ENCODE assay signal across 11 cellular contexts in the genomic region with DNA sequence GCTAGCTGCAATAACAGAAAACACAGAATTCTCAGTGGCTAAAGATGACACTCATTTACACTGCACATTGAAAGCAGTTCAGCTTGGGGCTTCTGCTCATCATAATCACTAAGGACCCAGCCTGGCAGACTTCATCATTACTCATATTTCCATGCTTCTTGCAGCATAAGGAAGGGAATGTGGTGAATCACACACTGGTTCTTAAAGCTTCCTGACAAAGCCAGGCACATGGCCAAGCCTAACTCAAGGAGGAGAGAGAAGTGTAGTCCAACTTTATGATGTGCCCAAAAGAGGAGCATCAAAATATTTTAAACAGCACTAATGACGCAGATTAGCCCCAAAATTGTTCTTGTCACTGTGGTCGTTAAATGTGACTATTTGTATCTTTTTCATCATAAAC.
DNase-seq lines count a peak whose midpoint lies in the region; ATAC-seq, FAIRE-seq and TF ChIP-seq lines count a peak whose summit lies in the region.
"Had no signal": no experiment of that assay in that cellular context is flagged by ENCODE, and none has a peak within 500 bp of the region (broad histone marks: within the 10 kb centered on the region; RNA-seq: fewer than 3 reads in every experiment).

No MANE protein-coding gene starts in this region.

- peak; percentile 99 to 100 for ATAC-seq in A549
- no peak for ATAC-seq in activated CD8-positive, alpha-beta memory T cell treated with anti-CD3 and anti-CD28 coated beads, Interleukin-2, amount 10 ng/mL, durations not matched to agents 7 days and 5 days

- H3K4me3 Mint-ChIP-seq in activated CD4-positive, alpha-beta memory T cell treated with anti-CD3 and anti-CD28 coated beads for 36 hours: no peak overlapping the region
- no peak overlapping the region for H3K4me3 Mint-ChIP-seq in activated CD8-positive, alpha-beta memory T cell treated with anti-CD3 and anti-CD28 coated beads, Interleukin-2, amount 10 ng/mL, durations not matched to agents 7 days and 5 days
- H3K4me3 Mint-ChIP-seq: CD4-positive, CD25-positive, alpha-beta regulatory T cell had no signal

- H3K9me3 Mint-ChIP-seq in activated CD4-positive, alpha-beta memory T cell treated with anti-CD3 and anti-CD28 coated beads for 36 hours: no peaks in the 10 kb centered on the region
- H3K9me3 Mint-ChIP-seq in activated CD8-positive, alpha-beta memory T cell treated with anti-CD3 and anti-CD28 coated beads, Interleukin-2, amount 10 ng/mL, durations not matched to agents 7 days and 5 days (ENCODE audit: low read depth): no peaks in the 10 kb centered on the region
- H3K9me3 Mint-ChIP-seq: CD4-positive, CD25-positive, alpha-beta regulatory T cell had no signal

- TF ChIP-seq EP300 in A549 (IDR thresholded peaks at IDR 0.05): peak; percentile 19 to 64; a peak in 2 of 5 replicates

- H3K27me3 Mint-ChIP-seq in activated CD4-positive, alpha-beta memory T cell treated with anti-CD3 and anti-CD28 coated beads for 36 hours: peaks cover 6% of the 10 kb centered on the region
- H3K27me3 Mint-ChIP-seq in activated CD8-positive, alpha-beta memory T cell treated with anti-CD3 and anti-CD28 coated beads, Interleukin-2, amount 10 ng/mL, durations not matched to agents 7 days and 5 days: peaks cover 12% of the 10 kb centered on the region
- H3K27me3 Mint-ChIP-seq: CD4-positive, CD25-positive, alpha-beta regulatory T cell had no signal

- no peak for TF ChIP-seq CTCF in A549 (IDR thresholded peaks at IDR 0.05)

- CTCF ChIA-PET in A549 (lab: Yijun Ruan, JAX): no interaction called here
- CTCF ChIA-PET in activated CD4-positive, alpha-beta memory T cell treated with anti-CD3 and anti-CD28 coated beads for 36 hours (lab: Charles Lee): no interaction called here
- CTCF ChIA-PET in activated CD8-positive, alpha-beta memory T cell treated with anti-CD3 and anti-CD28 coated beads, Interleukin-2, amount 10 ng/mL, durations not matched to agents 7 days and 5 days (lab: Charles Lee): no interaction called here

- no peak overlapping the region for H3K27ac Mint-ChIP-seq in activated CD4-positive, alpha-beta memory T cell treated with anti-CD3 and anti-CD28 coated beads for 36 hours
- no peak overlapping the region for H3K27ac Mint-ChIP-seq in activated CD8-positive, alpha-beta memory T cell treated with anti-CD3 and anti-CD28 coated beads, Interleukin-2, amount 10 ng/mL, durations not matched to agents 7 days and 5 days
- H3K27ac Mint-ChIP-seq: CD4-positive, CD25-positive, alpha-beta regulatory T cell had no signal

- TF ChIP-seq RAD21 in A549 (conservative IDR thresholded peaks at IDR 0.05 in 1 of 2, IDR thresholded peaks at IDR 0.05 in 1 of 2): peak in 1 of 2 experiments; percentile 30; a peak in 1 of 5 replicates

- peaks cover 52% of the 10 kb centered on the region for H3K4me1 ChIP-seq in A549

- WGBS in A549 (ENCODE audit: missing lambda C conversion rate): 2% methylated on average over 2 of the region's 2 CpGs

- H3K27ac ChIP-seq in A549: peak overlapping the region; percentile 72 to 74

- H3K9me3 ChIP-seq in A549: no peaks in the 10 kb centered on the region

- H3K4me2 ChIP-seq in A549: peak overlapping the region; percentile 57

- peak; percentile 95 for FAIRE-seq in A549 (lab: Jason Lieb, UNC)

- no peaks in the 10 kb centered on the region for H3K36me3 Mint-ChIP-seq in activated CD4-positive, alpha-beta memory T cell treated with anti-CD3 and anti-CD28 coated beads for 36 hours
- no peaks in the 10 kb centered on the region for H3K36me3 Mint-ChIP-seq in activated CD8-positive, alpha-beta memory T cell treated with anti-CD3 and anti-CD28 coated beads, Interleukin-2, amount 10 ng/mL, durations not matched to agents 7 days and 5 days
- H3K36me3 Mint-ChIP-seq: CD4-positive, CD25-positive, alpha-beta regulatory T cell had no signal

- POLR2A ChIA-PET in A549 (lab: Yijun Ruan, JAX): interaction anchor here (0.6 kb wide), 1 partner anchor 67 kb away, joined by 4 read pairs; no protein-coding TSS in a partner anchor
- POLR2A ChIA-PET in activated CD4-positive, alpha-beta memory T cell treated with anti-CD3 and anti-CD28 coated beads for 36 hours (lab: Charles Lee): no interaction called here

- no peak for TF ChIP-seq POLR2A in A549 (IDR thresholded peaks at IDR 0.05; ENCODE audit: low read length)

- intact Hi-C loops in activated CD4-positive, alpha-beta memory T cell treated with anti-CD3 and anti-CD28 coated beads for 36 hours (cut with micrococcal nuclease): no loop called here

- no peaks in the 10 kb centered on the region for H3K4me1 Mint-ChIP-seq in activated CD4-positive, alpha-beta memory T cell treated with anti-CD3 and anti-CD28 coated beads for 36 hours (ENCODE audit: low read depth)
- H3K4me1 Mint-ChIP-seq in activated CD8-positive, alpha-beta memory T cell treated with anti-CD3 and anti-CD28 coated beads, Interleukin-2, amount 10 ng/mL, durations not matched to agents 7 days and 5 days: peaks cover 2% of the 10 kb centered on the region
- H3K4me1 Mint-ChIP-seq: CD4-positive, CD25-positive, alpha-beta regulatory T cell had no signal

- DNase-seq in A549 (ENCODE audit: low read depth in 1 of 2, low spot score in 1 of 2) (peak; percentile 14 to 93), HPDE6-E6E7 (ENCODE audit: extremely low spot score) (peak; percentile 52), amniotic stem cell (lab: John Stamatoyannopoulos, UW) (peak; percentile 95), kidney glomerular epithelial cell (lab: John Stamatoyannopoulos, UW) (peak; percentile 90), DMS114 treated with DMSO at 0.1 percent for 48 hours (lab: John Stamatoyannopoulos, UW; ENCODE audit: unreplicated experiment) (no peak), NCI-H526 treated with DMSO at 0.1 percent for 48 hours (lab: John Stamatoyannopoulos, UW) (no peak)
- no peak for DNase-seq in activated CD4-positive, alpha-beta memory T cell treated with anti-CD3 and anti-CD28 coated beads for 36 hours
- DNase-seq in activated CD8-positive, alpha-beta memory T cell treated with anti-CD3 and anti-CD28 coated beads, Interleukin-2, amount 10 ng/mL, durations not matched to agents 7 days and 5 days: no peak
- DNase-seq: activated T-cell treated with anti-CD3 and anti-CD28 coated beads, Interleukin-2, amount 50 U/mL, for 1 hour; CD4-positive, CD25-positive, alpha-beta regulatory T cell; SHP77 treated with DMSO at 0.1 percent for 48 hours had no signal

- no peak overlapping the region for H3K4me3 ChIP-seq in A549

TF ChIP-seq in A549, 52 proteins besides CTCF, POLR2A, EP300 and RAD21 (continues in another document):
- TF ChIP-seq SMC3 (IDR thresholded peaks at IDR 0.05) (0 out of 3 replicates have a peak, but pooled peaks have one; percentile 13), RCOR1 (IDR thresholded peaks at IDR 0.05; ENCODE audit: low read depth, low read length) (no peak), KDM5A (IDR thresholded peaks at IDR 0.05) (no peak), RNF2 (IDR thresholded peaks at IDR 0.05; ENCODE audit: borderline replicate concordance, low read depth) (no peak), CBX8 (IDR thresholded peaks at IDR 0.05) (no peak), ESRRA (IDR thresholded peaks at IDR 0.05; ENCODE audit: borderline replicate concordance, low read length) (no peak), CEBPB (IDR thresholded peaks at IDR 0.05) (peak in 1 of 2 experiments; percentile 86; a peak in 2 of 4 replicates), EHMT2 (IDR thresholded peaks at IDR 0.05; ENCODE audit: low read depth) (no peak), EHF (CRISPR knock-in tag; IDR thresholded peaks at IDR 0.05) (no peak), FOSB (CRISPR knock-in tag; IDR thresholded peaks at IDR 0.05) (no peak), ZNF302 (CRISPR knock-in tag; IDR thresholded peaks at IDR 0.05) (no peak), CHD4 (IDR thresholded peaks at IDR 0.05; ENCODE audit: borderline replicate concordance) (no peak), RARB (CRISPR knock-in tag; IDR thresholded peaks at IDR 0.05) (no peak), FOSL2 (IDR thresholded peaks at IDR 0.05) (peak; percentile 57; the same call in 1 of the 2 replicates), FOSL2 (CRISPR knock-in tag; IDR thresholded peaks at IDR 0.05) (peak; percentile 92), TP53 (CRISPR knock-in tag; IDR thresholded peaks at IDR 0.05) (no peak)
- TF ChIP-seq, protein P1, sequence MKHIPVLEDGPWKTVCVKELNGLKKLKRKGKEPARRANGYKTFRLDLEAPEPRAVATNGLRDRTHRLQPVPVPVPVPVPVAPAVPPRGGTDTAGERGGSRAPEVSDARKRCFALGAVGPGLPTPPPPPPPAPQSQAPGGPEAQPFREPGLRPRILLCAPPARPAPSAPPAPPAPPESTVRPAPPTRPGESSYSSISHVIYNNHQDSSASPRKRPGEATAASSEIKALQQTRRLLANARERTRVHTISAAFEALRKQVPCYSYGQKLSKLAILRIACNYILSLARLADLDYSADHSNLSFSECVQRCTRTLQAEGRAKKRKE (CRISPR knock-in tag; IDR thresholded peaks at IDR 0.05; ENCODE audit: low read depth): no peak
- TF ChIP-seq, protein P2, sequence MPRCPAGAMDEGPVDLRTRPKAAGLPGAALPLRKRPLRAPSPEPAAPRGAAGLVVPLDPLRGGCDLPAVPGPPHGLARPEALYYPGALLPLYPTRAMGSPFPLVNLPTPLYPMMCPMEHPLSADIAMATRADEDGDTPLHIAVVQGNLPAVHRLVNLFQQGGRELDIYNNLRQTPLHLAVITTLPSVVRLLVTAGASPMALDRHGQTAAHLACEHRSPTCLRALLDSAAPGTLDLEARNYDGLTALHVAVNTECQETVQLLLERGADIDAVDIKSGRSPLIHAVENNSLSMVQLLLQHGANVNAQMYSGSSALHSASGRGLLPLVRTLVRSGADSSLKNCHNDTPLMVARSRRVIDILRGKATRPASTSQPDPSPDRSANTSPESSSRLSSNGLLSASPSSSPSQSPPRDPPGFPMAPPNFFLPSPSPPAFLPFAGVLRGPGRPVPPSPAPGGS (IDR thresholded peaks at IDR 0.05): no peak
- TF ChIP-seq, protein P3, sequence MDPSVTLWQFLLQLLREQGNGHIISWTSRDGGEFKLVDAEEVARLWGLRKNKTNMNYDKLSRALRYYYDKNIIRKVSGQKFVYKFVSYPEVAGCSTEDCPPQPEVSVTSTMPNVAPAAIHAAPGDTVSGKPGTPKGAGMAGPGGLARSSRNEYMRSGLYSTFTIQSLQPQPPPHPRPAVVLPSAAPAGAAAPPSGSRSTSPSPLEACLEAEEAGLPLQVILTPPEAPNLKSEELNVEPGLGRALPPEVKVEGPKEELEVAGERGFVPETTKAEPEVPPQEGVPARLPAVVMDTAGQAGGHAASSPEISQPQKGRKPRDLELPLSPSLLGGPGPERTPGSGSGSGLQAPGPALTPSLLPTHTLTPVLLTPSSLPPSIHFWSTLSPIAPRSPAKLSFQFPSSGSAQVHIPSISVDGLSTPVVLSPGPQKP (IDR thresholded peaks at IDR 0.05; ENCODE audit: low read depth, low read length): no peak

Comparison
In these comparisons a context has a peak if more than half of its experiments do, and no peak if none do; other contexts are left out.
1. DNase-seq: peak in A549 (2 of 2), HPDE6-E6E7 (single experiment), amniotic stem cell (single experiment) and kidney glomerular epithelial cell (single experiment); none in DMS114 treated with DMSO at 0.1 percent for 48 hours (single experiment), activated CD4-positive, alpha-beta memory T cell treated with anti-CD3 and anti-CD28 coated beads for 36 hours (single experiment), NCI-H526 treated with DMSO at 0.1 percent for 48 hours (single experiment) and activated CD8-positive, alpha-beta memory T cell treated with anti-CD3 and anti-CD28 coated beads, Interleukin-2, amount 10 ng/mL, durations not matched to agents 7 days and 5 days (single experiment).